3 cellular contexts compared by ENCODE assay signal in the genomic region with DNA sequence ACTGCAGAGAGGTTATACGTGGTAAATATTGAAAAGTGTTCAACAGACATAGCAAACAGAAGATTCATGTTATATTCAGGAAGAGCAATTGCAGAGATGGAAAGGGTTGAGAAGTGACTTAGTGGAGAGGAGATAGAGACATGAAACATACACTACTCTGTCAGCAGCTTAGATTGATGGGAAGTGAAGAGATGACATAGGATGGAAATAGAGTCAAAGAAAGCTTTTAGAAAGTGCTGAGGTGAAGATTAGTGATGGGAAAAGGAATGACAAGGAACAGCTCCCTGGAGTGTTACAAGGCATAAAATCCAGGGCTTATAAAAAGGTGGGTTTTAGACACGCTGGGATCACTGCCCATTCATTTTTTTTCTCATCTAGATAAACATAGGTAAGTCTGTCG.
A peak's percentile ranks its signal among the peaks of the same experiment; 100 is the strongest.
TF ChIP-seq lines count a peak whose summit lies in the region.

No MANE protein-coding gene starts in this region.

TF ChIP-seq in GM23338, 12 proteins besides CTCF, POLR2A, EP300 and RAD21:
- TF ChIP-seq STAT1 (IDR thresholded peaks at IDR 0.05; ENCODE audit: unreplicated experiment) = no peak

TF ChIP-seq in K562, 482 proteins besides CTCF, POLR2A, EP300 and RAD21:
- peak; percentile 50 for TF ChIP-seq MEIS2 (IDR thresholded peaks at IDR 0.05; ENCODE audit: partially characterized antibody)
- no peak for TF ChIP-seq PRMT5 (CRISPR knock-in tag; IDR thresholded peaks at IDR 0.05)
- TF ChIP-seq RBM22 (IDR thresholded peaks at IDR 0.05; ENCODE audit: low read depth, low read length, poor library complexity, severe bottlenecking) = no peak
- TF ChIP-seq, protein P1, sequence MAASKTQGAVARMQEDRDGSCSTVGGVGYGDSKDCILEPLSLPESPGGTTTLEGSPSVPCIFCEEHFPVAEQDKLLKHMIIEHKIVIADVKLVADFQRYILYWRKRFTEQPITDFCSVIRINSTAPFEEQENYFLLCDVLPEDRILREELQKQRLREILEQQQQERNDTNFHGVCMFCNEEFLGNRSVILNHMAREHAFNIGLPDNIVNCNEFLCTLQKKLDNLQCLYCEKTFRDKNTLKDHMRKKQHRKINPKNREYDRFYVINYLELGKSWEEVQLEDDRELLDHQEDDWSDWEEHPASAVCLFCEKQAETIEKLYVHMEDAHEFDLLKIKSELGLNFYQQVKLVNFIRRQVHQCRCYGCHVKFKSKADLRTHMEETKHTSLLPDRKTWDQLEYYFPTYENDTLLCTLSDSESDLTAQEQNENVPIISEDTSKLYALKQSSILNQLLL (CRISPR knock-in tag; IDR thresholded peaks at IDR 0.05; ENCODE audit: borderline replicate concordance) = no peak
- no peak for TF ChIP-seq ZNF24 (IDR thresholded peaks at IDR 0.05)
- TF ChIP-seq, protein P2, sequence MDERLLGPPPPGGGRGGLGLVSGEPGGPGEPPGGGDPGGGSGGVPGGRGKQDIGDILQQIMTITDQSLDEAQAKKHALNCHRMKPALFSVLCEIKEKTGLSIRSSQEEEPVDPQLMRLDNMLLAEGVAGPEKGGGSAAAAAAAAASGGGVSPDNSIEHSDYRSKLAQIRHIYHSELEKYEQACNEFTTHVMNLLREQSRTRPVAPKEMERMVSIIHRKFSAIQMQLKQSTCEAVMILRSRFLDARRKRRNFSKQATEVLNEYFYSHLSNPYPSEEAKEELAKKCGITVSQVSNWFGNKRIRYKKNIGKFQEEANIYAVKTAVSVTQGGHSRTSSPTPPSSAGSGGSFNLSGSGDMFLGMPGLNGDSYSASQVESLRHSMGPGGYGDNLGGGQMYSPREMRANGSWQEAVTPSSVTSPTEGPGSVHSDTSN (CRISPR knock-in tag; IDR thresholded peaks at IDR 0.05; ENCODE audit: low read depth) = no peak
- TF ChIP-seq, protein P2 (tag; conservative IDR thresholded peaks at IDR 0.05; ENCODE audit: low read depth) = peak; percentile 42; the same call in 1 of the 2 replicates

TF ChIP-seq in neural cell, 6 proteins besides CTCF, POLR2A, EP300 and RAD21:
- TF ChIP-seq, protein P3, sequence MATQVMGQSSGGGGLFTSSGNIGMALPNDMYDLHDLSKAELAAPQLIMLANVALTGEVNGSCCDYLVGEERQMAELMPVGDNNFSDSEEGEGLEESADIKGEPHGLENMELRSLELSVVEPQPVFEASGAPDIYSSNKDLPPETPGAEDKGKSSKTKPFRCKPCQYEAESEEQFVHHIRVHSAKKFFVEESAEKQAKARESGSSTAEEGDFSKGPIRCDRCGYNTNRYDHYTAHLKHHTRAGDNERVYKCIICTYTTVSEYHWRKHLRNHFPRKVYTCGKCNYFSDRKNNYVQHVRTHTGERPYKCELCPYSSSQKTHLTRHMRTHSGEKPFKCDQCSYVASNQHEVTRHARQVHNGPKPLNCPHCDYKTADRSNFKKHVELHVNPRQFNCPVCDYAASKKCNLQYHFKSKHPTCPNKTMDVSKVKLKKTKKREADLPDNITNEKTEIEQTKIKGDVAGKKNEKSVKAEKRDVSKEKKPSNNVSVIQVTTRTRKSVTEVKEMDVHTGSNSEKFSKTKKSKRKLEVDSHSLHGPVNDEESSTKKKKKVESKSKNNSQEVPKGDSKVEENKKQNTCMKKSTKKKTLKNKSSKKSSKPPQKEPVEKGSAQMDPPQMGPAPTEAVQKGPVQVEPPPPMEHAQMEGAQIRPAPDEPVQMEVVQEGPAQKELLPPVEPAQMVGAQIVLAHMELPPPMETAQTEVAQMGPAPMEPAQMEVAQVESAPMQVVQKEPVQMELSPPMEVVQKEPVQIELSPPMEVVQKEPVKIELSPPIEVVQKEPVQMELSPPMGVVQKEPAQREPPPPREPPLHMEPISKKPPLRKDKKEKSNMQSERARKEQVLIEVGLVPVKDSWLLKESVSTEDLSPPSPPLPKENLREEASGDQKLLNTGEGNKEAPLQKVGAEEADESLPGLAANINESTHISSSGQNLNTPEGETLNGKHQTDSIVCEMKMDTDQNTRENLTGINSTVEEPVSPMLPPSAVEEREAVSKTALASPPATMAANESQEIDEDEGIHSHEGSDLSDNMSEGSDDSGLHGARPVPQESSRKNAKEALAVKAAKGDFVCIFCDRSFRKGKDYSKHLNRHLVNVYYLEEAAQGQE (IDR thresholded peaks at IDR 0.05; ENCODE audit: borderline replicate concordance) = peak; percentile 81
- TF ChIP-seq POLR2AphosphoS5 (IDR thresholded peaks at IDR 0.05) (peak; percentile 57), EZH2 (IDR thresholded peaks at IDR 0.05; ENCODE audit: borderline replicate concordance, insufficient read depth, low read length, poor library complexity, severe bottlenecking) (no peak), MXI1 (conservative IDR thresholded peaks at IDR 0.05; ENCODE audit: poor library complexity, severe bottlenecking) (no peak), TAF1 (IDR thresholded peaks at IDR 0.05; ENCODE audit: low read depth) (no peak), SMC3 (conservative IDR thresholded peaks at IDR 0.05; ENCODE audit: poor library complexity) (no peak)
